Comparison of ENCODE assay signal across 8 cellular contexts in genomic region chrX:386768-387575, GRCh38. TPM values are rescaled to one million over a fixed set of nuclear protein-coding genes. Genes with fewer than 3 reads are reported as not detected.
DNase-seq lines count a peak whose midpoint lies in the region; FAIRE-seq and TF ChIP-seq lines count a peak whose summit lies in the region.

TSS of gene PPP2R3B (minus strand) at chrX:386907. CDS start at chrX:386691, 216 bp downstream.

- peak within 1 kb of the TSS; percentile 96 for H2AFZ ChIP-seq in osteoblast (ENCODE audit: low read length)

- FAIRE-seq in frontal cortex (lab: Jason Lieb, UNC), result peak; percentile 15

- H4K20me1 ChIP-seq in osteoblast (ENCODE audit: insufficient read depth, low read length), result no peaks in the 10 kb centered on the region

- H3K4me1 ChIP-seq in osteoblast (ENCODE audit: insufficient read depth, low read length) (peaks cover 3% of the 10 kb centered on the region), tibial artery (peaks cover 0 to 16% (median 12%) of the 10 kb centered on the region in 4 donors)

- H3K27me3 ChIP-seq in H7 (ENCODE audit: control insufficient read depth, insufficient read depth, low read length), result no peaks in the 10 kb centered on the region
- H3K27me3 ChIP-seq in osteoblast (ENCODE audit: insufficient read depth, low read length), result no peaks in the 10 kb centered on the region
- no peaks in the 10 kb centered on the region for H3K27me3 ChIP-seq in tibial artery

- H3K4me3 Mint-ChIP-seq in activated T-helper 2 cell treated with anti-CD3 and anti-CD28 coated beads, Interferon-gamma antibody, Interleukin-2, Interleukin-4, amounts not matched to agents 10 μg/mL and 5 μg/mL and 100 μg/mL, durations not matched to agents 14 hours and 24 hours and 36 hours (ENCODE audit: low read depth), result peak within 1 kb of the TSS; percentile 84

- H3K4me3 ChIP-seq in H7 (ENCODE audit: insufficient read depth, low read depth, low read length), result peak within 1 kb of the TSS; percentile 83
- H3K4me3 ChIP-seq in osteoblast (ENCODE audit: insufficient read depth, low read length), result peak within 1 kb of the TSS; percentile 81
- H3K4me3 ChIP-seq in tibial artery, result peak within 1 kb of the TSS; percentile 82 to 84

- no peak for TF ChIP-seq CTCF in osteoblast (IDR thresholded peaks at IDR 0.05; ENCODE audit: extremely low read depth, low read depth, low read length)
- peak in 1 of 2 experiments; percentile 36 for TF ChIP-seq CTCF in tibial artery (IDR thresholded peaks at IDR 0.05)

- no peaks in the 10 kb centered on the region for H3K27me3 Mint-ChIP-seq in activated T-helper 2 cell treated with anti-CD3 and anti-CD28 coated beads, Interferon-gamma antibody, Interleukin-2, Interleukin-4, amounts not matched to agents 10 μg/mL and 5 μg/mL and 100 μg/mL, durations not matched to agents 14 hours and 24 hours and 36 hours (ENCODE audit: low read depth)

- intact Hi-C loops in activated T-helper 2 cell treated with anti-CD3 and anti-CD28 coated beads, Interferon-gamma antibody, Interleukin-2, Interleukin-4, amounts not matched to agents 10 μg/mL and 5 μg/mL and 100 μg/mL, durations not matched to agents 14 hours and 24 hours and 36 hours (cut with micrococcal nuclease), result loop anchor here (1.0 to 10.0 kb wide), 2 partner anchors 69 to 102 kb away; partner anchors contain the start of genes GTPBP6 and PLCXD1
- intact Hi-C loops in tibial artery (cut with DNase I; ENCODE audit: low total_unique reads), result loop anchor here (5.0 kb wide), 1 partner anchor 70 kb away; the partner anchor contains the start of gene GTPBP6

- no peaks in the 10 kb centered on the region for H3K9me3 Mint-ChIP-seq in activated T-helper 2 cell treated with anti-CD3 and anti-CD28 coated beads, Interferon-gamma antibody, Interleukin-2, Interleukin-4, amounts not matched to agents 10 μg/mL and 5 μg/mL and 100 μg/mL, durations not matched to agents 14 hours and 24 hours and 36 hours

- no peaks in the 10 kb centered on the region for H3K9me3 ChIP-seq in osteoblast (ENCODE audit: low read depth, low read length)
- H3K9me3 ChIP-seq in tibial artery, result no peaks in the 10 kb centered on the region

- no peaks in the 10 kb centered on the region for H3K79me2 ChIP-seq in osteoblast (ENCODE audit: insufficient read depth, low read length)

- H3K27ac Mint-ChIP-seq in activated T-helper 2 cell treated with anti-CD3 and anti-CD28 coated beads, Interferon-gamma antibody, Interleukin-2, Interleukin-4, amounts not matched to agents 10 μg/mL and 5 μg/mL and 100 μg/mL, durations not matched to agents 14 hours and 24 hours and 36 hours, result peak within 1 kb of the TSS; percentile 94

- peak within 1 kb of the TSS; percentile 85 for H3K4me2 ChIP-seq in osteoblast (ENCODE audit: insufficient read depth, low read length)

- peak within 1 kb of the TSS; percentile 95 for H3K27ac ChIP-seq in osteoblast (ENCODE audit: low read depth, low read length)
- peak within 1 kb of the TSS; percentile 95 to 96 for H3K27ac ChIP-seq in tibial artery

- no peaks in the 10 kb centered on the region for H3K4me1 Mint-ChIP-seq in activated T-helper 2 cell treated with anti-CD3 and anti-CD28 coated beads, Interferon-gamma antibody, Interleukin-2, Interleukin-4, amounts not matched to agents 10 μg/mL and 5 μg/mL and 100 μg/mL, durations not matched to agents 14 hours and 24 hours and 36 hours (ENCODE audit: low read depth)

- no peaks in the 10 kb centered on the region for H3K36me3 Mint-ChIP-seq in activated T-helper 2 cell treated with anti-CD3 and anti-CD28 coated beads, Interferon-gamma antibody, Interleukin-2, Interleukin-4, amounts not matched to agents 10 μg/mL and 5 μg/mL and 100 μg/mL, durations not matched to agents 14 hours and 24 hours and 36 hours (ENCODE audit: low read depth)

- H3K36me3 ChIP-seq in H7 (replicated peaks; ENCODE audit: control insufficient read depth, insufficient read depth, low read length) (no peaks in the 10 kb centered on the region), osteoblast (ENCODE audit: insufficient read depth, low read length) (no peaks in the 10 kb centered on the region), tibial artery (no peaks in the 10 kb centered on the region)

- DNase-seq in ELF-1 (ENCODE audit: low read depth, low spot score) (peak; percentile 99), H7 (peak; percentile 100), NAMALWA (ENCODE audit: low spot score) (peak; percentile 93), frontal cortex (ENCODE audit: low spot score in 2 of 2) (peak; percentile 99), osteoblast (ENCODE audit: insufficient read length, low spot score, missing footprints) (peak; percentile 100), tibial artery (peak; percentile 97 to 99), NCI-H1105 treated with DMSO at 0.1 percent for 48 hours (lab: John Stamatoyannopoulos, UW) (no peak)
- peak; percentile 99 for DNase-seq in activated T-helper 2 cell treated with anti-CD3 and anti-CD28 coated beads, Interferon-gamma antibody, Interleukin-2, Interleukin-4, amounts not matched to agents 10 μg/mL and 5 μg/mL and 100 μg/mL, durations not matched to agents 14 hours and 24 hours and 36 hours (ENCODE audit: low spot score)

RNA-seq across cellular contexts. Expression of gene PPP2R3B, which starts in this region (rescaled TPM):
- total RNA-seq in H7 (2014; rRNA removed; shearing (Covaris generic)), result 63.1 and 113 TPM in 2 replicates
- total RNA-seq in activated T-helper 2 cell treated with anti-CD3 and anti-CD28 coated beads, Interferon-gamma antibody, Interleukin-2, Interleukin-4, amounts not matched to agents 10 μg/mL and 5 μg/mL and 100 μg/mL, durations not matched to agents 14 hours and 24 hours and 36 hours, result 39.8 and 47.6 TPM in 2 replicates
- total RNA-seq in frontal cortex, result 17.1 TPM
- total RNA-seq in osteoblast, result 10.3 and 13.4 TPM in 2 replicates
